In genomic region chr14:91414475-91415342, GRCh38 we compare ENCODE assay signal across 11 cellular contexts. TPM values are rescaled to one million over a fixed set of nuclear protein-coding genes. Genes with fewer than 3 reads are reported as not detected.
DNase-seq lines count a peak whose midpoint lies in the region; ATAC-seq, FAIRE-seq and TF ChIP-seq lines count a peak whose summit lies in the region.
"Had no signal": no experiment of that assay in that cellular context is flagged by ENCODE, and none has a peak within 500 bp of the region (broad histone marks: within the 10 kb centered on the region; RNA-seq: fewer than 3 reads in every experiment).

No MANE protein-coding gene starts in this region.

- H3K4ac ChIP-seq in H1 (replicated peaks; ENCODE audit: insufficient read length, low read depth, low read length): no peak overlapping the region

- no peaks in the 10 kb centered on the region for H3K27me3 ChIP-seq in Caco-2 (replicated peaks; ENCODE audit: control insufficient read depth, insufficient read depth, low read length)
- peaks cover 0 to 6% (median 3%) of the 10 kb centered on the region in 4 experiments; a peak in 2 of 7 replicates for H3K27me3 ChIP-seq in H1 (replicated peaks in 1 of 4; ENCODE audit: control insufficient read depth in 3 of 4, extremely low read depth in 1 of 4, insufficient read depth in 3 of 4, low read length in 3 of 4)
- H3K27me3 ChIP-seq in neuron (ENCODE audit: insufficient read depth, low read length): no peaks in the 10 kb centered on the region
- no peaks in the 10 kb centered on the region for H3K27me3 ChIP-seq in SJCRH30

- peak overlapping the region; percentile 12 to 53; a peak in 3 of 4 replicates for H3K4me2 ChIP-seq in H1 (ENCODE audit: insufficient read depth in 1 of 2, low read depth in 2 of 2, low read length in 2 of 2)

- H3K27me3 Mint-ChIP-seq in Caco-2 (ENCODE audit: insufficient read depth, unreplicated experiment): no peaks in the 10 kb centered on the region

- H3K9me3 Mint-ChIP-seq in Caco-2 (ENCODE audit: unreplicated experiment): no peaks in the 10 kb centered on the region

- peaks cover 3% of the 10 kb centered on the region; the same call in 1 of the 2 replicates for H3K36me3 ChIP-seq in Caco-2 (ENCODE audit: control insufficient read depth, insufficient read depth, low read length)
- H3K36me3 ChIP-seq in H1 (ENCODE audit: control insufficient read depth in 2 of 4, insufficient read depth in 4 of 4, low read length in 3 of 4): no peaks in the 10 kb centered on the region
- H3K36me3 ChIP-seq in neuron (ENCODE audit: insufficient read depth, low read length): peaks cover 13% of the 10 kb centered on the region
- no peaks in the 10 kb centered on the region for H3K36me3 ChIP-seq in SJCRH30

- H2BK20ac ChIP-seq in H1 (ENCODE audit: low read length): peak overlapping the region; percentile 82

- H3K14ac ChIP-seq in H1 (ENCODE audit: insufficient read length): no peak overlapping the region

- peaks cover 16% of the 10 kb centered on the region for H3K4me1 Mint-ChIP-seq in Caco-2 (ENCODE audit: low read depth, unreplicated experiment)

- 71% methylated on average over 13 of the region's 13 CpGs; no CpG with 5 or more reads in 1 of the 2 experiments for WGBS in H1 (ENCODE audit: extremely low coverage in 1 of 2, insufficient coverage in 1 of 2, insufficient read length in 1 of 2, insufficient replicate concordance in 2 of 2, low coverage in 1 of 2, low lambda C conversion rate in 2 of 2, missing lambda C conversion rate in 1 of 2), 2 experiments

- POLR2A ChIA-PET in Caco-2 (lab: Charles Lee) (no interaction called here), H1 (lab: Charles Lee; ENCODE audit: partially characterized antibody) (interaction anchor here (1.1 to 7.0 kb wide), 6 partner anchors 12 to 110 kb away, joined by 3 to 66 read pairs (median 6); no protein-coding TSS in a partner anchor)

- H4K8ac ChIP-seq in H1 (ENCODE audit: extremely low read depth, insufficient read depth, low read length): no peak overlapping the region

- peak overlapping the region; percentile 29 for H3K4me3 Mint-ChIP-seq in Caco-2 (ENCODE audit: unreplicated experiment)

- no peaks in the 10 kb centered on the region for H3K9me3 ChIP-seq in Caco-2
- no peaks in the 10 kb centered on the region for H3K9me3 ChIP-seq in H1 (ENCODE audit: insufficient read depth in 2 of 2, low read depth in 1 of 2, low read length in 1 of 2)
- H3K9me3 ChIP-seq in neuron (ENCODE audit: low read length): no peaks in the 10 kb centered on the region
- no peaks in the 10 kb centered on the region for H3K9me3 ChIP-seq in SJCRH30 (replicated peaks)

- FAIRE-seq in H1 (lab: Jason Lieb, UNC): no peak

- peak overlapping the region; percentile 63 for H3K18ac ChIP-seq in H1 (ENCODE audit: extremely low read depth, low read length)

- H2BK120ac ChIP-seq in H1 (replicated peaks; ENCODE audit: low read depth, low read length): no peak overlapping the region

- TF ChIP-seq RAD21 in H1 (IDR thresholded peaks at IDR 0.05 in 1 of 2, conservative IDR thresholded peaks at IDR 0.05 in 1 of 2; ENCODE audit: low read depth in 2 of 2, low read length in 2 of 2): no peak

- H3K27ac ChIP-seq in H1 (ENCODE audit: low read depth, low read length) (no peak overlapping the region), SJCRH30 (no peak overlapping the region)

- no peak for TF ChIP-seq EP300 in H1 (IDR thresholded peaks at IDR 0.05; ENCODE audit: borderline replicate concordance in 1 of 2, low read depth in 2 of 2, low read length in 2 of 2)

- peaks cover 26% of the 10 kb centered on the region for H3K36me3 Mint-ChIP-seq in Caco-2 (ENCODE audit: insufficient read depth, unreplicated experiment)

- peak overlapping the region; percentile 81; the same call in 1 of the 2 replicates for H2BK15ac ChIP-seq in H1 (ENCODE audit: low read length)

- TF ChIP-seq CTCF in Caco-2 (IDR thresholded peaks at IDR 0.05; ENCODE audit: insufficient read depth in 1 of 2, low read depth in 1 of 2, low read length in 1 of 2, severe bottlenecking in 1 of 2, unreplicated experiment in 1 of 2) (no peak), NB4 (IDR thresholded peaks at IDR 0.05; ENCODE audit: low read depth, low read length) (no peak), H1 (IDR thresholded peaks at IDR 0.05; ENCODE audit: control extremely low read depth in 1 of 3, insufficient read depth in 1 of 3, low read depth in 1 of 3, low read length in 3 of 3) (no peak)

- H3K56ac ChIP-seq in H1 (replicated peaks; ENCODE audit: insufficient read length, low read depth, low read length): no peak overlapping the region

- peak overlapping the region; percentile 75; the same call in 1 of the 2 replicates for H2AK5ac ChIP-seq in H1 (ENCODE audit: low read depth, low read length)

- no peak overlapping the region for H3K23ac ChIP-seq in H1 (ENCODE audit: insufficient read length)

- CTCF ChIA-PET in Caco-2 (lab: Charles Lee): interaction anchor here (0.6 to 2.1 kb wide), 2 partner anchors 80 to 91 kb away, joined by 3 to 8 read pairs; no protein-coding TSS in a partner anchor
- CTCF ChIA-PET in H1 (lab: Charles Lee; ENCODE audit: partially characterized antibody): interaction anchor here (0.6 to 10.0 kb wide), 16 partner anchors 10 to 235 kb away, joined by 3 to 135 read pairs (median 4); no protein-coding TSS in a partner anchor

- H2AFZ ChIP-seq in H1 (ENCODE audit: low read length) (no peak overlapping the region), neuron (ENCODE audit: low read depth, low read length) (no peak overlapping the region)

- H3K4me1 ChIP-seq in Caco-2 (peaks cover 36% of the 10 kb centered on the region), H1 (replicated peaks in 1 of 4; ENCODE audit: control insufficient read depth in 3 of 4, insufficient read depth in 4 of 4, low read length in 3 of 4) (peaks cover 7 to 30% (median 19%) of the 10 kb centered on the region in 4 experiments; a peak in 6 of 7 replicates), neuron (ENCODE audit: insufficient read depth, low read length) (peaks cover 48% of the 10 kb centered on the region), SJCRH30 (peaks cover 14% of the 10 kb centered on the region)

- H2BK12ac ChIP-seq in H1 (ENCODE audit: low read depth, low read length): peak overlapping the region; percentile 96

- intact Hi-C loops in Caco-2 (cut with micrococcal nuclease; ENCODE audit: unreplicated experiment): loop anchor here (5.0 kb wide), 1 partner anchor 52 kb away; no protein-coding TSS in a partner anchor

- DNase-seq in Caco-2 (no peak), NB4 (ENCODE audit: low read depth) (no peak), H1 (ENCODE audit: low read depth in 1 of 2, low spot score in 2 of 2) (no peak), DMS114 treated with DMSO at 0.1 percent for 48 hours (lab: John Stamatoyannopoulos, UW; ENCODE audit: unreplicated experiment) (no peak), COLO668 (lab: John Stamatoyannopoulos, UW; ENCODE audit: unreplicated experiment) (no peak), SJCRH30 (no peak)
- DNase-seq: DMS 273 treated with DMSO at 0.1 percent for 48 hours, foreskin melanocyte, NCI-H774 had no signal

- H4K20me1 ChIP-seq in H1 (replicated peaks in 1 of 2; ENCODE audit: control insufficient read depth in 1 of 2, insufficient read depth in 2 of 2, low read length in 2 of 2): peaks cover 0 to 7% of the 10 kb centered on the region in 2 experiments

- peak overlapping the region; percentile 96; the same call in 1 of the 2 replicates for H2BK5ac ChIP-seq in H1 (ENCODE audit: low read depth, low read length)

- BruUV-seq in Caco-2 (replicated peaks; lab: Mats Ljungman, UMichigan): no TSS peak

- no peak overlapping the region for H4K5ac ChIP-seq in H1 (ENCODE audit: insufficient read length, low read depth, low read length)

- no peak overlapping the region for H3K9ac ChIP-seq in H1 (replicated peaks in 1 of 4; ENCODE audit: extremely low read depth in 1 of 4, low read depth in 3 of 4, low read length in 3 of 4)

- H4K91ac ChIP-seq in H1 (replicated peaks; ENCODE audit: insufficient read length, low read length): peak overlapping the region; percentile 36

- TF ChIP-seq POLR2A in NB4 (IDR thresholded peaks at IDR 0.05; ENCODE audit: extremely low read depth, insufficient read length) (no peak), H1 (IDR thresholded peaks at IDR 0.05; ENCODE audit: control extremely low read depth in 1 of 2, low read depth in 2 of 2, low read length in 2 of 2) (no peak)

- H3K23me2 ChIP-seq in H1 (ENCODE audit: low read depth, low read length): peaks cover 21% of the 10 kb centered on the region

- H3K79me2 ChIP-seq in H1 (ENCODE audit: control insufficient read depth in 1 of 2, insufficient read depth in 2 of 2, low read length in 2 of 2): peaks cover 10 to 61% of the 10 kb centered on the region in 2 experiments

- peak overlapping the region; percentile 49 for H3K27ac Mint-ChIP-seq in Caco-2 (ENCODE audit: unreplicated experiment)

- H3K79me1 ChIP-seq in H1 (ENCODE audit: low read depth, low read length): peaks cover 3% of the 10 kb centered on the region; the same call in 1 of the 2 replicates

- ATAC-seq in HG03571 (IDR thresholded peaks at IDR 0.05; ENCODE audit: unreplicated experiment): no peak

- H3K4me3 ChIP-seq in Caco-2 (ENCODE audit: low read depth, low read length) (no peak overlapping the region), NB4 (ENCODE audit: low read depth, low read length) (peak overlapping the region; percentile 10), H1 (ENCODE audit: extremely low read depth in 1 of 4, insufficient read depth in 2 of 4, low read depth in 3 of 4, low read length in 4 of 4) (peak overlapping the region in 1 of 4 experiments; percentile 12; a peak in 1 of 8 replicates), neuron (ENCODE audit: low read length) (peak overlapping the region; percentile 19), SJCRH30 (no peak overlapping the region)

TF ChIP-seq in H1, 55 proteins besides CTCF, POLR2A, EP300 and RAD21 (continues in another document):
- TF ChIP-seq TEAD4 (IDR thresholded peaks at IDR 0.05; ENCODE audit: low read depth, low read length) (peak; percentile 43; the same call in 1 of the 2 replicates), KDM1A (IDR thresholded peaks at IDR 0.05; ENCODE audit: borderline replicate concordance, low read length) (no peak)

RNA-seq across cellular contexts. Expression of gene CCDC88C, which starts 2.9 kb away (rescaled TPM):
- 26.9 and 29.8 TPM in 2 replicates for total RNA-seq in Caco-2 (2022)
- total RNA-seq in H1 (2021; fragmentation: NEBNext Ultra II Directional; extraction: Animal tissue kit (Norgen Biotek cat#: 25700)): 55.4 and 57.7 TPM in 2 replicates
- polyA plus RNA-seq in H1 (2011; rRNA removed): 10.3 and 19.5 TPM in 2 replicates
- polyA plus RNA-seq in H1 (2011; cell fraction: cytosol; rRNA removed): 17.7 TPM
- 46.9 TPM for polyA plus RNA-seq in H1 (2011; cell fraction: nucleus; rRNA removed)
- polyA plus RNA-seq in H1 (2012, experiment 1 of 2): 23.7 to 30.8 TPM (median 27.7 TPM) in 4 replicates
- 10.5 TPM for polyA plus RNA-seq in H1 (2012, experiment 2 of 2)
- polyA plus RNA-seq in H1 (2013, experiment 1 of 2): 23.3 TPM
- 22.6 TPM for polyA plus RNA-seq in H1 (2013, experiment 2 of 2)
- polyA minus RNA-seq in H1 (2011; rRNA and poly(A)+ RNA removed): 41.4 and 42.2 TPM in 2 replicates
- 27.2 TPM for polyA minus RNA-seq in H1 (2011; cell fraction: cytosol; rRNA and poly(A)+ RNA removed)
- 64.1 TPM for polyA minus RNA-seq in H1 (2011; cell fraction: nucleus; rRNA and poly(A)+ RNA removed)
- total RNA-seq in SJCRH30 (2014; rRNA removed; shearing (Covaris generic)): 8.9 TPM in 2 replicates

Comparison
In these comparisons a context has a peak if more than half of its experiments do, and no peak if none do; other contexts are left out.
1. H3K4me3 ChIP-seq: peak in NB4 (single experiment) and neuron (single experiment); none in Caco-2 (single experiment) and SJCRH30 (single experiment).